In the genomic region with DNA sequence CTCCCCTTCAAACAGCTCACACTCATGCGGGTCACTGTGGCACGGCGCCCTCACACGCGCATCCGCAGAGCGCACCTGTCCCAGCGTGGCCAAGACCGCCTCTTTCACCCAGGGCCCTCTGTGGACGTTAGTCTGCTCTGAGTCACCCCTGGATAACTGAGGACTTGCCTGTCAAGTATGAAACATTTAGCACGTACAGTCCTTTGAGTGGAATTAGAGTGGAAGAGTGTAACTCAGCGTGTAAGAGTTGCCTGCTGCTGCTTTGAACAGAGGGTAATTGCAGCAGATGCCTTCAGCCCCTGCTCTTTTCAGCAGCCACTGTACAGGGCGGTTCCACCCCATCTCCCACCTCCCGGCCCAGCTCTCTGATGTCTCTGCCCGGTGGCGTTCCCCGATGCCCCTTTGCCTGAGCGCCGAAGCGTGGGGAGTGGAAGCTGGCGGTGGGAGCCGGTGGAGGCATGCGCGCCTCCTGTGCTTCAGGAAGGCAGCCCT, we compare ENCODE assay signal across 12 cellular contexts. TPM values are rescaled to one million over a fixed set of nuclear protein-coding genes. Genes with fewer than 3 reads are reported as not detected.
DNase-seq lines count a peak whose midpoint lies in the region; ATAC-seq, FAIRE-seq and TF ChIP-seq lines count a peak whose summit lies in the region.
"Had no signal": no experiment of that assay in that cellular context is flagged by ENCODE, and none has a peak within 500 bp of the region (broad histone marks: within the 10 kb centered on the region; RNA-seq: fewer than 3 reads in every experiment).

No MANE protein-coding gene starts in this region.

- peaks cover 16 to 20% of the 10 kb centered on the region in 2 donors for H3K27me3 Mint-ChIP-seq in CD8-positive, alpha-beta memory T cell

- no peaks in the 10 kb centered on the region for H3K36me3 Mint-ChIP-seq in CD8-positive, alpha-beta memory T cell

- H3K9me3 Mint-ChIP-seq in CD8-positive, alpha-beta memory T cell: peaks cover 0 to 2% (median 0%) of the 10 kb centered on the region in 5 donors
- H3K9me3 Mint-ChIP-seq: stimulated activated naive CD8-positive, alpha-beta T cell treated with anti-CD3 and anti-CD28 coated beads, Interleukin-15, Interleukin-2, amounts not matched to agents 100 ng/mL and 50 ng/mL, for 24 hours had no signal

- dilution Hi-C loops in IMR-90 (cut with HindIII; ENCODE audit: low sequenced_read_pairs, unreplicated experiment): no loop called here

- H3K4me1 ChIP-seq in CD8-positive, alpha-beta memory T cell (ENCODE audit: insufficient read depth, low read length): peaks cover 4% of the 10 kb centered on the region
- H3K4me1 ChIP-seq in IMR-90 (ENCODE audit: control insufficient read depth, insufficient read depth, low read length): peaks cover 18% of the 10 kb centered on the region
- H3K4me1 ChIP-seq in GM12878 (ENCODE audit: control insufficient read depth, insufficient read depth, low read length): peaks cover 3% of the 10 kb centered on the region; the same call in 1 of the 2 replicates

- in situ Hi-C loops in IMR-90 (cut with MboI; ENCODE audit: low sequenced_read_pairs): loop anchor here (25.0 kb wide), 1 partner anchor 534 kb away; no protein-coding TSS in a partner anchor
- in situ Hi-C loops in GM12878 (cut with MboI): no loop called here

- H3K9ac ChIP-seq in IMR-90 (ENCODE audit: low read depth, low read length) (no peak overlapping the region), GM12878 (ENCODE audit: control insufficient read depth, insufficient read depth, low read length) (no peak overlapping the region)

- CTCF ChIA-PET in CD8-positive, alpha-beta memory T cell (lab: Charles Lee): interaction anchor here (0.8 to 7.8 kb wide), 3 partner anchors 9 to 24 kb away, joined by 3 to 83 read pairs (median 3); no protein-coding TSS in a partner anchor
- CTCF ChIA-PET in IMR-90 (lab: Yijun Ruan, JAX) (interaction anchor here (0.6 kb wide), 1 partner anchor 317 kb away, joined by 3 read pairs; no protein-coding TSS in a partner anchor), GM12878 (lab: Yijun Ruan, JAX) (interaction anchor here (1.3 to 1.5 kb wide), 2 partner anchors 14 to 16 kb away, joined by 3 to 7 read pairs; no protein-coding TSS in a partner anchor)

- no peak overlapping the region for H2BK15ac ChIP-seq in IMR-90 (ENCODE audit: low read depth, low read length)

- H3K9me3 ChIP-seq in CD8-positive, alpha-beta memory T cell (ENCODE audit: low read length): no peaks in the 10 kb centered on the region
- H3K9me3 ChIP-seq in IMR-90 (ENCODE audit: control insufficient read depth, insufficient read depth, low read length): no peaks in the 10 kb centered on the region
- H3K9me3 ChIP-seq in GM12878 (replicated peaks; ENCODE audit: control insufficient read depth, insufficient read depth, low read length): peaks cover 3% of the 10 kb centered on the region; the same call in 2 of the 3 replicates
- H3K9me3 ChIP-seq: Peyer's patch had no signal

- no peak overlapping the region for H4K91ac ChIP-seq in IMR-90 (ENCODE audit: insufficient read depth, low read depth, low read length)

- H3K56ac ChIP-seq in IMR-90 (ENCODE audit: extremely low read depth, insufficient read depth, low read length): no peak overlapping the region

- no peak overlapping the region for H2AK9ac ChIP-seq in IMR-90 (replicated peaks; ENCODE audit: low read depth, low read length, poor library complexity)

- SMC1A ChIA-PET in GM12878 (lab: Charles Lee; ENCODE audit: uncharacterized antibody, unreplicated experiment): interaction anchor here (1.4 kb wide), 1 partner anchor 16 kb away, joined by 4 read pairs; no protein-coding TSS in a partner anchor

- H3K4me2 ChIP-seq in IMR-90 (ENCODE audit: low read depth, low read length): no peak overlapping the region
- no peak overlapping the region for H3K4me2 ChIP-seq in GM12878 (ENCODE audit: control insufficient read depth, insufficient read depth)

- H3K4me3 Mint-ChIP-seq in CD8-positive, alpha-beta memory T cell: peak overlapping the region in 1 of 7 donors; percentile 69
- H3K4me3 Mint-ChIP-seq: stimulated activated naive CD8-positive, alpha-beta T cell treated with anti-CD3 and anti-CD28 coated beads, Interleukin-15, Interleukin-2, amounts not matched to agents 100 ng/mL and 50 ng/mL, for 24 hours had no signal

- TF ChIP-seq POLR2A in IMR-90 (IDR thresholded peaks at IDR 0.05; ENCODE audit: low read depth, low read length) (no peak), GM12878 (IDR thresholded peaks at IDR 0.05; ENCODE audit: low read depth, low read length) (no peak)

- peak in 4 of 5 donors; percentile 20 to 69 (median 41) for DNase-seq in CD8-positive, alpha-beta memory T cell
- DNase-seq in IMR-90 (peak; percentile 72), GM12878 (ENCODE audit: low read depth, low spot score) (no peak), myocyte (ENCODE audit: low read depth) (peak; percentile 85), globus pallidus (ENCODE audit: low spot score) (no peak), NCI-H2107 treated with DMSO at 0.1 percent for 48 hours (lab: John Stamatoyannopoulos, UW; ENCODE audit: unreplicated experiment) (no peak), COLO668 (lab: John Stamatoyannopoulos, UW; ENCODE audit: unreplicated experiment) (no peak)
- DNase-seq: Peyer's patch had no signal

- 80% methylated on average over 11 of the region's 24 CpGs; no CpG with 5 or more reads in 1 of the 2 experiments for WGBS in IMR-90 (ENCODE audit: extremely low coverage in 2 of 2, insufficient read length in 1 of 2), 2 experiments
- 78% methylated on average over 23 of the region's 24 CpGs for WGBS in GM12878 (ENCODE audit: insufficient coverage, insufficient replicate concordance, low lambda C conversion rate, missing lambda C conversion rate)

- H2BK20ac ChIP-seq in IMR-90 (ENCODE audit: low read depth, low read length): no peak overlapping the region

- H3K18ac ChIP-seq in IMR-90 (ENCODE audit: low read depth, low read length): no peak overlapping the region

- ATAC-seq in IMR-90 (ENCODE audit: low read depth) (no peak), GM12878 (no peak; the same call in 2 of the 3 replicates), HG03432 (IDR thresholded peaks at IDR 0.05; ENCODE audit: unreplicated experiment) (no peak)
- ATAC-seq: left lobe of liver had no signal

- H3K27me3 ChIP-seq in CD8-positive, alpha-beta memory T cell (ENCODE audit: insufficient read depth, low read length, poor library complexity, severe bottlenecking): peaks cover 11% of the 10 kb centered on the region
- H3K27me3 ChIP-seq in IMR-90 (ENCODE audit: control insufficient read depth, insufficient read depth, low read length) (no peaks in the 10 kb centered on the region), GM12878 (replicated peaks in 1 of 2; ENCODE audit: control insufficient read depth in 2 of 2, insufficient read depth in 2 of 2, low read length in 1 of 2) (peaks cover 0 to 3% of the 10 kb centered on the region in 2 experiments; a peak in 3 of 4 replicates)
- H3K27me3 ChIP-seq: Peyer's patch had no signal

- H2BK5ac ChIP-seq in IMR-90 (ENCODE audit: low read depth, low read length, poor library complexity, severe bottlenecking): no peak overlapping the region

- BruUV-seq in IMR-90 (replicated peaks; lab: Mats Ljungman, UMichigan) (no TSS peak), GM12878 (replicated peaks; lab: Mats Ljungman, UMichigan) (no TSS peak)

- H3K14ac ChIP-seq in IMR-90 (replicated peaks; ENCODE audit: low read depth, low read length): no peak overlapping the region

- no peak overlapping the region for H3K27ac Mint-ChIP-seq in CD8-positive, alpha-beta memory T cell
- H3K27ac Mint-ChIP-seq: stimulated activated naive CD8-positive, alpha-beta T cell treated with anti-CD3 and anti-CD28 coated beads, Interleukin-15, Interleukin-2, amounts not matched to agents 100 ng/mL and 50 ng/mL, for 24 hours had no signal

- no peak overlapping the region for H2BK120ac ChIP-seq in IMR-90 (ENCODE audit: low read depth, low read length)

- peaks cover 0 to 2% (median 2%) of the 10 kb centered on the region in 3 donors for H3K4me1 Mint-ChIP-seq in CD8-positive, alpha-beta memory T cell

- TF ChIP-seq EP300 in GM12878 (IDR thresholded peaks at IDR 0.05; ENCODE audit: borderline replicate concordance in 1 of 2, control insufficient read depth in 1 of 2, low read depth in 2 of 2, low read length in 2 of 2): no peak

- H3K27ac ChIP-seq in CD8-positive, alpha-beta memory T cell (ENCODE audit: low read depth, low read length): no peak overlapping the region
- H3K27ac ChIP-seq in IMR-90 (ENCODE audit: insufficient read depth, low read length) (no peak overlapping the region), GM12878 (ENCODE audit: control insufficient read depth, insufficient read depth) (no peak overlapping the region)
- H3K27ac ChIP-seq: Peyer's patch had no signal

- H3K79me2 ChIP-seq in GM12878 (ENCODE audit: control insufficient read depth, insufficient read depth, low read length): no peaks in the 10 kb centered on the region

- H4K5ac ChIP-seq in IMR-90 (ENCODE audit: low read depth, low read length): no peak overlapping the region

- no peak overlapping the region for H3K4ac ChIP-seq in IMR-90 (ENCODE audit: low read depth, low read length)

- no peak overlapping the region for H3K23ac ChIP-seq in IMR-90 (ENCODE audit: low read depth, low read length)

- peaks cover 0 to 8% of the 10 kb centered on the region in 2 experiments; a peak in 1 of 4 replicates for H3K79me1 ChIP-seq in IMR-90 (ENCODE audit: low read depth in 1 of 2, low read length in 2 of 2)

- POLR2A ChIA-PET in CD8-positive, alpha-beta memory T cell (lab: Charles Lee): no interaction called here
- POLR2A ChIA-PET in IMR-90 (lab: Charles Lee; ENCODE audit: unreplicated experiment) (no interaction called here), GM12878 (lab: Charles Lee) (no interaction called here)

- no peaks in the 10 kb centered on the region for H3K36me3 ChIP-seq in CD8-positive, alpha-beta memory T cell (ENCODE audit: insufficient read depth, low read length)
- H3K36me3 ChIP-seq in IMR-90 (ENCODE audit: control insufficient read depth, insufficient read depth, low read length): no peaks in the 10 kb centered on the region
- no peaks in the 10 kb centered on the region for H3K36me3 ChIP-seq in GM12878 (ENCODE audit: control insufficient read depth in 2 of 2, insufficient read depth in 2 of 2, low read length in 1 of 2)
- H3K36me3 ChIP-seq: Peyer's patch had no signal

- intact Hi-C loops in IMR-90 (cut with micrococcal nuclease) (no loop called here), GM12878 (cut with micrococcal nuclease; ENCODE audit: unreplicated experiment) (no loop called here)

- H3K9me1 ChIP-seq in IMR-90 (ENCODE audit: insufficient read depth, low read length): peaks cover 29% of the 10 kb centered on the region

- H4K20me1 ChIP-seq in IMR-90 (ENCODE audit: insufficient read depth, low read length): peaks cover 3% of the 10 kb centered on the region; the same call in 1 of the 2 replicates
- no peaks in the 10 kb centered on the region for H4K20me1 ChIP-seq in GM12878 (ENCODE audit: control insufficient read depth, insufficient read depth)

- H3K4me3 ChIP-seq in CD8-positive, alpha-beta memory T cell (ENCODE audit: low read length): no peak overlapping the region
- H3K4me3 ChIP-seq in IMR-90 (ENCODE audit: insufficient read depth, low read depth, low read length) (no peak overlapping the region), GM12878 (no peak overlapping the region)
- H3K4me3 ChIP-seq: Peyer's patch, skin epidermis had no signal

- H2AFZ ChIP-seq in IMR-90 (replicated peaks; ENCODE audit: low read length, poor library complexity) (peak overlapping the region; percentile 0), GM12878 (ENCODE audit: control insufficient read depth, low read depth, low read length) (no peak overlapping the region)

- H4K8ac ChIP-seq in IMR-90 (ENCODE audit: low read depth in 2 of 2, low read length in 2 of 2): no peak overlapping the region

- TF ChIP-seq RAD21 in IMR-90 (IDR thresholded peaks at IDR 0.05; ENCODE audit: low read length): no peak
- no peak for TF ChIP-seq RAD21 in GM12878 (IDR thresholded peaks at IDR 0.05; ENCODE audit: insufficient read depth, low read depth, low read length)

- no peak for FAIRE-seq in GM12878 (lab: Jason Lieb, UNC)

- H2AK5ac ChIP-seq in IMR-90 (ENCODE audit: low read depth, low read length): no peak overlapping the region; the same call in 1 of the 2 replicates

- TF ChIP-seq CTCF in IMR-90 (conservative IDR thresholded peaks at IDR 0.05; ENCODE audit: low read depth, low read length) (no peak), GM12878 (IDR thresholded peaks at IDR 0.05 in 2 of 3, conservative IDR thresholded peaks at IDR 0.05 in 1 of 3; ENCODE audit: control insufficient read depth in 2 of 3, extremely low read depth in 1 of 3, insufficient read depth in 1 of 3, low read depth in 3 of 3, low read length in 3 of 3) (no peak)

- RAD21 ChIA-PET in GM12878 (lab: Charles Lee; ENCODE audit: unreplicated experiment): interaction anchor here (0.6 kb wide), 1 partner anchor 15 kb away, joined by 3 read pairs; no protein-coding TSS in a partner anchor

RNA-seq across cellular contexts. Expression of gene CPN2, which starts 23.0 kb away (rescaled TPM):
- total RNA-seq in CD8-positive, alpha-beta memory T cell: not detected
- not detected for polyA plus RNA-seq in CD8-positive, alpha-beta memory T cell
- total RNA-seq in IMR-90 (2012; rRNA removed) (not detected in 2 replicates), GM12878 (2014; rRNA removed) (not detected in 2 replicates), GM12878 (2014; rRNA removed; fragmentation: Illumina TruSeq; extraction: Trizol) (not detected in 2 replicates), GM12878 (2021) (0.05 TPM in 1 of 2 replicates, not detected in the other), myocyte (not detected in 2 replicates)
- polyA plus RNA-seq in IMR-90 (2012; rRNA removed) (0.07 TPM in 2 replicates), GM12878 (2011; rRNA removed) (not detected in 2 replicates), GM12878 (2014; fragmentation: Illumina TruSeq; extraction: Trizol) (not detected in 2 replicates), GM12878 (2014; fragmentation: Nextera tagmentation; extraction: Ambion mirVana) (not detected), GM12878 (2014; rRNA removed) (not detected in 2 replicates), GM12878 (2016; fragmentation: Nextera tagmentation; extraction: Ambion mirVana) (not detected)
- 0.10 TPM in 1 of 2 replicates, not detected in the other for polyA plus RNA-seq in IMR-90 (2012; cell fraction: cytosol; rRNA removed)
- polyA plus RNA-seq in IMR-90 (2012; cell fraction: nucleus; rRNA removed; ENCODE audit: low replicate concordance): 0.11 and 0.21 TPM in 2 replicates
- total RNA-seq in GM12878 (2013; cell fraction: nucleolus; rRNA removed): not detected in 2 replicates
- polyA plus RNA-seq in GM12878 (2011; ENCODE audit: low read depth): not detected
- polyA plus RNA-seq in GM12878 (2011; cell fraction: cytosol; rRNA removed): not detected in 2 replicates
- not detected in 2 replicates for polyA plus RNA-seq in GM12878 (2011; cell fraction: nucleus; rRNA removed)
- not detected in 2 replicates for polyA plus RNA-seq in GM12878 (2012)
- polyA minus RNA-seq in GM12878 (2011; rRNA and poly(A)+ RNA removed): not detected in 2 replicates
- polyA minus RNA-seq in GM12878 (2011; cell fraction: cytosol; rRNA and poly(A)+ RNA removed): not detected in 2 replicates
- not detected in 2 replicates for polyA minus RNA-seq in GM12878 (2011; cell fraction: nucleus; rRNA and poly(A)+ RNA removed)
- polyA plus RNA-seq in myocyte (2012): not detected
- total RNA-seq: Peyer's patch had no signal

RNA-seq across cellular contexts. Expression of gene LRRC15, which starts 41.4 kb away (rescaled TPM):
- not detected for total RNA-seq in CD8-positive, alpha-beta memory T cell
- not detected for polyA plus RNA-seq in CD8-positive, alpha-beta memory T cell
- total RNA-seq in IMR-90 (2012; rRNA removed) (2.5 and 3.3 TPM in 2 replicates), GM12878 (2014; rRNA removed) (not detected in 2 replicates), GM12878 (2014; rRNA removed; fragmentation: Illumina TruSeq; extraction: Trizol) (not detected in 2 replicates), GM12878 (2021) (not detected in 2 replicates), myocyte (0.16 TPM in 1 of 2 replicates, not detected in the other)
- polyA plus RNA-seq in IMR-90 (2012; rRNA removed) (9.0 and 9.7 TPM in 2 replicates), GM12878 (2011; rRNA removed) (not detected in 2 replicates), GM12878 (2014; fragmentation: Illumina TruSeq; extraction: Trizol) (not detected in 2 replicates), GM12878 (2014; fragmentation: Nextera tagmentation; extraction: Ambion mirVana) (not detected), GM12878 (2014; rRNA removed) (not detected in 2 replicates), GM12878 (2016; fragmentation: Nextera tagmentation; extraction: Ambion mirVana) (not detected)
- polyA plus RNA-seq in IMR-90 (2012; cell fraction: cytosol; rRNA removed): 3.9 and 6.9 TPM in 2 replicates
- polyA plus RNA-seq in IMR-90 (2012; cell fraction: nucleus; rRNA removed; ENCODE audit: low replicate concordance): 4.2 TPM in 2 replicates
- total RNA-seq in GM12878 (2013; cell fraction: nucleolus; rRNA removed): not detected in 2 replicates
- polyA plus RNA-seq in GM12878 (2011; ENCODE audit: low read depth): not detected
- not detected in 2 replicates for polyA plus RNA-seq in GM12878 (2011; cell fraction: cytosol; rRNA removed)
- not detected in 2 replicates for polyA plus RNA-seq in GM12878 (2011; cell fraction: nucleus; rRNA removed)
- polyA plus RNA-seq in GM12878 (2012): not detected in 2 replicates
- not detected in 2 replicates for polyA minus RNA-seq in GM12878 (2011; rRNA and poly(A)+ RNA removed)
- not detected in 2 replicates for polyA minus RNA-seq in GM12878 (2011; cell fraction: cytosol; rRNA and poly(A)+ RNA removed)
- polyA minus RNA-seq in GM12878 (2011; cell fraction: nucleus; rRNA and poly(A)+ RNA removed): not detected in 2 replicates
- polyA plus RNA-seq in myocyte (2012): 0.13 TPM
- total RNA-seq: left lobe of liver had no signal

Comparison
In these comparisons a context has a peak if more than half of its experiments do, and no peak if none do; other contexts are left out.
1. DNase-seq: peak in CD8-positive, alpha-beta memory T cell (4 of 5), IMR-90 (single experiment) and myocyte (single experiment); none in GM12878 (single experiment), globus pallidus (single experiment), NCI-H2107 treated with DMSO at 0.1 percent for 48 hours (single experiment) and COLO668 (single experiment).